Comparison of ENCODE assay signal across 9 cellular contexts in genomic region chr12:48183876-48184548, GRCh38. TPM values are rescaled to one million over a fixed set of nuclear protein-coding genes. Genes with fewer than 3 reads are reported as not detected.
DNase-seq lines count a peak whose midpoint lies in the region; ATAC-seq and TF ChIP-seq lines count a peak whose summit lies in the region.
"Had no signal": no experiment of that assay in that cellular context is flagged by ENCODE, and none has a peak within 500 bp of the region (broad histone marks: within the 10 kb centered on the region; RNA-seq: fewer than 3 reads in every experiment).

No MANE protein-coding gene starts in this region.

- H3K36me3 ChIP-seq in neutrophil, result no peaks in the 10 kb centered on the region

- H3K4me3 ChIP-seq in neutrophil (ENCODE audit: low read depth in 1 of 2, low read length in 1 of 2), result peak overlapping the region; percentile 72 to 81

- H3K36me3 Mint-ChIP-seq in endothelial cell (ENCODE audit: low read depth, unreplicated experiment), result peaks cover 3% of the 10 kb centered on the region

- H3K9me3 Mint-ChIP-seq in endothelial cell (ENCODE audit: unreplicated experiment), result no peaks in the 10 kb centered on the region

- H3K27me3 Mint-ChIP-seq in endothelial cell (ENCODE audit: unreplicated experiment), result peaks cover 34% of the 10 kb centered on the region

- no peak overlapping the region for H3K27ac Mint-ChIP-seq in endothelial cell (ENCODE audit: unreplicated experiment)

- TF ChIP-seq CTCF in endothelial cell (IDR thresholded peaks at IDR 0.05; ENCODE audit: unreplicated experiment) (no peak), neutrophil (IDR thresholded peaks at IDR 0.05) (no peak)

- ATAC-seq in GM18498 (IDR thresholded peaks at IDR 0.05; ENCODE audit: unreplicated experiment) (peak; percentile 21), SK-N-SH treated with all-trans-retinoic acid at 6 μM for 48 hours (peak; percentile 9), HG03175 (IDR thresholded peaks at IDR 0.05; ENCODE audit: unreplicated experiment) (no peak), GM21619 (IDR thresholded peaks at IDR 0.05; ENCODE audit: unreplicated experiment) (no peak), GM18517 (IDR thresholded peaks at IDR 0.05; ENCODE audit: unreplicated experiment) (no peak)

- peak overlapping the region; percentile 85 for H3K4me3 Mint-ChIP-seq in endothelial cell (ENCODE audit: unreplicated experiment)

- peak; percentile 15 for DNase-seq in endothelial cell (ENCODE audit: low spot score)
- DNase-seq in mucosa of gallbladder (ENCODE audit: low spot score), result no peak

- no peaks in the 10 kb centered on the region for H3K9me3 ChIP-seq in neutrophil

- no peak overlapping the region for H3K27ac ChIP-seq in neutrophil

- peaks cover 22% of the 10 kb centered on the region for H3K4me1 Mint-ChIP-seq in endothelial cell (ENCODE audit: unreplicated experiment)

- H3K4me1 ChIP-seq in neutrophil (ENCODE audit: control insufficient read depth in 1 of 2, insufficient read depth in 1 of 2, low read depth in 1 of 2, low read length in 1 of 2), result peaks cover 14 to 23% of the 10 kb centered on the region in 2 experiments

- peaks cover 100% of the 10 kb centered on the region for H3K27me3 ChIP-seq in neutrophil

TF ChIP-seq in SK-N-SH treated with all-trans-retinoic acid at 6 μM for 48 hours, 23 proteins besides CTCF, POLR2A, EP300 and RAD21:
- no peak for TF ChIP-seq ZNF565 (CRISPR knock-in tag; conservative IDR thresholded peaks at IDR 0.05; ENCODE audit: low read depth)
- TF ChIP-seq ESRRG (CRISPR knock-in tag; IDR thresholded peaks at IDR 0.05), result no peak
- no peak for TF ChIP-seq ZFP3 (CRISPR knock-in tag; IDR thresholded peaks at IDR 0.05)
- TF ChIP-seq ARNTL (CRISPR knock-in tag; IDR thresholded peaks at IDR 0.05; ENCODE audit: borderline replicate concordance, low read depth), result no peak
- TF ChIP-seq TSHZ2 (CRISPR knock-in tag; IDR thresholded peaks at IDR 0.05), result no peak
- no peak for TF ChIP-seq ZC3H10 (CRISPR knock-in tag; IDR thresholded peaks at IDR 0.05)
- no peak for TF ChIP-seq ZNF70 (CRISPR knock-in tag; IDR thresholded peaks at IDR 0.05)
- no peak for TF ChIP-seq POU6F1 (CRISPR knock-in tag; IDR thresholded peaks at IDR 0.05; ENCODE audit: borderline replicate concordance, low read depth)
- no peak for TF ChIP-seq ZNF8 (CRISPR knock-in tag; IDR thresholded peaks at IDR 0.05)
- no peak for TF ChIP-seq CSRNP3 (CRISPR knock-in tag; IDR thresholded peaks at IDR 0.05)
- TF ChIP-seq GLIS3 (CRISPR knock-in tag; IDR thresholded peaks at IDR 0.05), result no peak

RNA-seq across cellular contexts. Expression of gene CCDC184, which starts 0.6 kb away (rescaled TPM):
- total RNA-seq in endothelial cell (ENCODE audit: unreplicated experiment) (13.3 TPM), mucosa of gallbladder (5.2 TPM)

RNA-seq across cellular contexts. Expression of gene OR10AD1, which starts 19.1 kb away (rescaled TPM):
- total RNA-seq in endothelial cell (ENCODE audit: unreplicated experiment) (not detected), mucosa of gallbladder (not detected)
- total RNA-seq: pulmonary artery endothelial cell had no signal

RNA-seq across cellular contexts. Expression of gene ASB8, which starts 26.7 kb away (rescaled TPM):
- total RNA-seq in endothelial cell (ENCODE audit: unreplicated experiment) (25.6 TPM), mucosa of gallbladder (39.5 TPM)

Comparison
In these comparisons a context has a peak if more than half of its experiments do, and no peak if none do; other contexts are left out.
1. ATAC-seq: peak in GM18498 (single experiment) and SK-N-SH treated with all-trans-retinoic acid at 6 μM for 48 hours (single experiment); none in HG03175 (single experiment), GM21619 (single experiment) and GM18517 (single experiment).